ENCODE assay signal across 3 cellular contexts in genomic region chr6:108106694-108107093, GRCh38.
TF ChIP-seq lines count a peak whose summit lies in the region.

No MANE protein-coding gene starts in this region.

TF ChIP-seq in liver, 16 proteins besides CTCF, POLR2A, EP300 and RAD21:
- peak; percentile 8 for TF ChIP-seq SP1 (IDR thresholded peaks at IDR 0.05)
- peak; percentile 23 to 26 for TF ChIP-seq HNF4A (conservative IDR thresholded peaks at IDR 0.05)
- TF ChIP-seq, protein P1, sequence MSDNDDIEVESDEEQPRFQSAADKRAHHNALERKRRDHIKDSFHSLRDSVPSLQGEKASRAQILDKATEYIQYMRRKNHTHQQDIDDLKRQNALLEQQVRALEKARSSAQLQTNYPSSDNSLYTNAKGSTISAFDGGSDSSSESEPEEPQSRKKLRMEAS (IDR thresholded peaks at IDR 0.05) = no peak
- TF ChIP-seq, protein P2, sequence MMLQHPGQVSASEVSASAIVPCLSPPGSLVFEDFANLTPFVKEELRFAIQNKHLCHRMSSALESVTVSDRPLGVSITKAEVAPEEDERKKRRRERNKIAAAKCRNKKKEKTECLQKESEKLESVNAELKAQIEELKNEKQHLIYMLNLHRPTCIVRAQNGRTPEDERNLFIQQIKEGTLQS (IDR thresholded peaks at IDR 0.05) = no peak
- no peak for TF ChIP-seq REST (IDR thresholded peaks at IDR 0.05)
- peak; percentile 51 to 62 for TF ChIP-seq RXRA (IDR thresholded peaks at IDR 0.05)
- no peak for TF ChIP-seq TAF1 (conservative IDR thresholded peaks at IDR 0.05)
- no peak for TF ChIP-seq JUND (IDR thresholded peaks at IDR 0.05)
- no peak for TF ChIP-seq FOXA2 (IDR thresholded peaks at IDR 0.05)
- no peak for TF ChIP-seq ZBTB33 (IDR thresholded peaks at IDR 0.05)

TF ChIP-seq in HepG2, 621 proteins besides CTCF, POLR2A, EP300 and RAD21:
- TF ChIP-seq ZBTB43 (CRISPR knock-in tag; conservative IDR thresholded peaks at IDR 0.05) (no peak), SOX6 (IDR thresholded peaks at IDR 0.05) (no peak), SOX6 (CRISPR knock-in tag; IDR thresholded peaks at IDR 0.05) (no peak), MTF2 (CRISPR knock-in tag; IDR thresholded peaks at IDR 0.05; ENCODE audit: borderline replicate concordance) (no peak), RNF2 (conservative IDR thresholded peaks at IDR 0.05; ENCODE audit: low read depth) (no peak), XBP1 (CRISPR knock-in tag; IDR thresholded peaks at IDR 0.05) (no peak), ZNF235 (CRISPR knock-in tag; IDR thresholded peaks at IDR 0.05; ENCODE audit: borderline replicate concordance) (no peak), ZNF547 (CRISPR knock-in tag; IDR thresholded peaks at IDR 0.05) (no peak), ZNF550 (CRISPR knock-in tag; IDR thresholded peaks at IDR 0.05; ENCODE audit: borderline replicate concordance) (no peak), ELK4 (CRISPR knock-in tag; IDR thresholded peaks at IDR 0.05; ENCODE audit: borderline replicate concordance) (no peak), ZNF563 (CRISPR knock-in tag; IDR thresholded peaks at IDR 0.05) (no peak), CREB3 (CRISPR knock-in tag; IDR thresholded peaks at IDR 0.05) (no peak), SMARCE1 (IDR thresholded peaks at IDR 0.05; ENCODE audit: borderline replicate concordance) (no peak), ZFP41 (CRISPR knock-in tag; IDR thresholded peaks at IDR 0.05; ENCODE audit: borderline replicate concordance) (no peak), ZFP90 (CRISPR knock-in tag; IDR thresholded peaks at IDR 0.05; ENCODE audit: borderline replicate concordance) (no peak), ELF1 (CRISPR knock-in tag; IDR thresholded peaks at IDR 0.05) (no peak), BCL6 (CRISPR knock-in tag; IDR thresholded peaks at IDR 0.05) (no peak), MED13 (CRISPR knock-in tag; IDR thresholded peaks at IDR 0.05) (no peak), ZNF557 (CRISPR knock-in tag; IDR thresholded peaks at IDR 0.05) (no peak)

TF ChIP-seq in WTC11, 78 proteins besides CTCF, POLR2A, EP300 and RAD21:
- TF ChIP-seq ZNF232 (CRISPR knock-in tag; IDR thresholded peaks at IDR 0.05) (no peak), KAT7 (CRISPR knock-in tag; IDR thresholded peaks at IDR 0.05; ENCODE audit: borderline replicate concordance) (no peak), ZNF425 (CRISPR knock-in tag; conservative IDR thresholded peaks at IDR 0.05) (no peak)
- TF ChIP-seq, protein P3, sequence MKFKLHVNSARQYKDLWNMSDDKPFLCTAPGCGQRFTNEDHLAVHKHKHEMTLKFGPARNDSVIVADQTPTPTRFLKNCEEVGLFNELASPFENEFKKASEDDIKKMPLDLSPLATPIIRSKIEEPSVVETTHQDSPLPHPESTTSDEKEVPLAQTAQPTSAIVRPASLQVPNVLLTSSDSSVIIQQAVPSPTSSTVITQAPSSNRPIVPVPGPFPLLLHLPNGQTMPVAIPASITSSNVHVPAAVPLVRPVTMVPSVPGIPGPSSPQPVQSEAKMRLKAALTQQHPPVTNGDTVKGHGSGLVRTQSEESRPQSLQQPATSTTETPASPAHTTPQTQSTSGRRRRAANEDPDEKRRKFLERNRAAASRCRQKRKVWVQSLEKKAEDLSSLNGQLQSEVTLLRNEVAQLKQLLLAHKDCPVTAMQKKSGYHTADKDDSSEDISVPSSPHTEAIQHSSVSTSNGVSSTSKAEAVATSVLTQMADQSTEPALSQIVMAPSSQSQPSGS (CRISPR knock-in tag; IDR thresholded peaks at IDR 0.05; ENCODE audit: borderline replicate concordance, low read depth) = no peak
